12 cellular contexts compared by ENCODE assay signal in the genomic region with DNA sequence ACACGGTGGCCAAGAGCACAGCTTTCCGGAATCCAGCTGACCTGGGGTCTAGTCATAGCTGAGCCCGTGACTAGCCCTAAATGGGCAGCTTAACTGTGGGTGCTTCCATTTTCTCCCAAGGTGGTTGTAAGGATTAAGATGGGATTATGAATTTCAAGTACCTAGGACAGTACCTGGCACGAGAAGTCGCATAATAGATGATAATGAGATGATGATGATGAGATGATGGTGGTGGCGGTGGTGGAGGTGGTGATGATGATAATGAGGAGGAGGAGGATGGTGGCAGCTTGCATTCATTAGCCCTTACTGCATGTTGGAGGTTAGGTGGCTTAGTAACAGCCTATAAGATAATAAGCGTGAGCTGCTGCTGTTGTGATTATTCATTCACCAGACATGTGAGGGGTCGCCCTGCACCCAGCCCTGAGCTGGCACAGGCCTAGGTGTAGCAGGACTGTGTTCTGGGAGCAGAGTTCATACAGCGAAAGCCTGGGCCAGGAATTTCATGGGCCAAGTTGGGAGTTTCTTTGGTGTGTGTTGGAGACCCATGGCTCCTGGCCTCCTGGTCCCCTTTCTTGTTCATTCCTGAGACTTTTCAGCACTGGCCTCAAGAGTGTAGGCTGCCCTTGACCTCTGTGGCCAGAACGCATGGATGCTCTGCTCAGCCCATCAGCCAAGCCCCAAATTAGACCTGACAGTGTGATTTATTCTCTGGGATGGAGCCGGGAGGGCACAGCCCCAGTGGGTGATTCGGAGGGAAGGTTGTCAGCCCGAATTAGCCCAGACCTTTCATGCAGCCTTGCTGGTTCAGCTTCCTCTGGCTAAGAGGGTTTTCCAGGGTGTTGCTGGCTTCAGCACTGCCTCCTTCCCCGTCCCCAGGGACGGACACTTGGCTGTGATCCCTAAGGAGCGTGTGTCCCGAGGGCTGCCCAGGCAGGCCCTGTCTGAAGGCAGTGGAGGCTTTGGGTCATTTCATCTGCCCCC.
DNase-seq lines count a peak whose midpoint lies in the region; ATAC-seq and TF ChIP-seq lines count a peak whose summit lies in the region.
"Had no signal": no experiment of that assay in that cellular context is flagged by ENCODE, and none has a peak within 500 bp of the region (broad histone marks: within the 10 kb centered on the region; RNA-seq: fewer than 3 reads in every experiment).

No MANE protein-coding gene starts in this region.

- 63% methylated on average over 17 of the region's 17 CpGs for WGBS in mesenchymal stem cell

- H3K27ac ChIP-seq in mesenchymal stem cell (ENCODE audit: low read length, poor library complexity, severe bottlenecking) (peak overlapping the region; percentile 99), uterus (no peak overlapping the region)
- H3K27ac ChIP-seq: lower lobe of right lung had no signal

- peak overlapping the region; percentile 83 for H2BK5ac ChIP-seq in mesenchymal stem cell (ENCODE audit: low read depth, low read length, poor library complexity, severe bottlenecking)

- H3K27me3 Mint-ChIP-seq in activated B cell treated with CpG ODN at 0.5 μM for 24 hours, result no peaks in the 10 kb centered on the region
- no peaks in the 10 kb centered on the region for H3K27me3 Mint-ChIP-seq in activated CD4-positive, alpha-beta T cell treated with anti-CD3 and anti-CD28 coated beads, Interleukin-2, amount 10 ng/mL, durations not matched to agents 24 days and 14 days
- H3K27me3 Mint-ChIP-seq: activated CD4-positive, alpha-beta T cell treated with anti-CD3 and anti-CD28 coated beads, Interleukin-2, amount 10 ng/mL, durations not matched to agents 7 days and 5 days had no signal

- H2BK15ac ChIP-seq in mesenchymal stem cell (ENCODE audit: low read depth, poor library complexity, severe bottlenecking), result no peak overlapping the region

- peak overlapping the region; percentile 79 for H3K4me3 Mint-ChIP-seq in activated B cell treated with CpG ODN at 0.5 μM for 24 hours
- H3K4me3 Mint-ChIP-seq in activated CD4-positive, alpha-beta T cell treated with anti-CD3 and anti-CD28 coated beads, Interleukin-2, amount 10 ng/mL, durations not matched to agents 24 days and 14 days, result no peak overlapping the region
- H3K4me3 Mint-ChIP-seq: activated CD4-positive, alpha-beta T cell treated with anti-CD3 and anti-CD28 coated beads, Interleukin-2, amount 10 ng/mL, durations not matched to agents 7 days and 5 days had no signal

- CTCF ChIA-PET in activated B cell treated with CpG ODN at 0.5 μM for 24 hours (lab: Charles Lee), result interaction anchor here (1.4 to 4.7 kb wide), 5 partner anchors 8 to 131 kb away, joined by 6 to 43 read pairs (median 8); a partner anchor contains a TSS

- peak overlapping the region in 1 of 2 experiments; percentile 57 for H2BK12ac ChIP-seq in mesenchymal stem cell (ENCODE audit: low read length in 2 of 2)

- H3K18ac ChIP-seq in mesenchymal stem cell (ENCODE audit: low read depth in 1 of 2, low read length in 2 of 2), result peak overlapping the region in 1 of 2 experiments; percentile 69

- POLR2A ChIA-PET in activated B cell treated with CpG ODN at 0.5 μM for 24 hours (lab: Charles Lee), result interaction anchor here (0.5 to 9.6 kb wide), 12 partner anchors 11 to 1880 kb away, joined by 3 to 192 read pairs (median 8); a partner anchor contains a TSS

- H3K36me3 ChIP-seq in mesenchymal stem cell (ENCODE audit: control insufficient read depth in 1 of 2, insufficient read depth in 2 of 2, low read depth in 1 of 2, low read length in 2 of 2) (peaks cover 6 to 8% of the 10 kb centered on the region in 2 experiments), uterus (no peaks in the 10 kb centered on the region)

- peaks cover 7% of the 10 kb centered on the region for H3K79me1 ChIP-seq in mesenchymal stem cell (replicated peaks; ENCODE audit: low read length, poor library complexity, severe bottlenecking)

- H3K4me1 ChIP-seq in mesenchymal stem cell (ENCODE audit: control insufficient read depth, insufficient read depth, low read depth, low read length) (peaks cover 54% of the 10 kb centered on the region), uterus (peaks cover 3 to 11% of the 10 kb centered on the region in 2 donors)

- peaks cover 74% of the 10 kb centered on the region for H3K4me1 Mint-ChIP-seq in activated B cell treated with CpG ODN at 0.5 μM for 24 hours
- no peaks in the 10 kb centered on the region for H3K4me1 Mint-ChIP-seq in activated CD4-positive, alpha-beta T cell treated with anti-CD3 and anti-CD28 coated beads, Interleukin-2, amount 10 ng/mL, durations not matched to agents 24 days and 14 days
- H3K4me1 Mint-ChIP-seq: activated CD4-positive, alpha-beta T cell treated with anti-CD3 and anti-CD28 coated beads, Interleukin-2, amount 10 ng/mL, durations not matched to agents 7 days and 5 days had no signal

- no peak overlapping the region for H2BK120ac ChIP-seq in mesenchymal stem cell (ENCODE audit: low read depth, low read length)

- no peak overlapping the region for H4K8ac ChIP-seq in mesenchymal stem cell (ENCODE audit: low read length)

- TF ChIP-seq CTCF in activated B cell treated with CpG ODN at 0.5 μM for 24 hours (IDR thresholded peaks at IDR 0.05) (no peak), uterus (IDR thresholded peaks at IDR 0.05) (no peak)

- H2AFZ ChIP-seq in mesenchymal stem cell (ENCODE audit: low read depth, low read length), result no peak overlapping the region

- peak overlapping the region; percentile 83 for H2AK5ac ChIP-seq in mesenchymal stem cell (ENCODE audit: low read length, severe bottlenecking)

- peak overlapping the region; percentile 98 for H3K27ac Mint-ChIP-seq in activated B cell treated with CpG ODN at 0.5 μM for 24 hours
- H3K27ac Mint-ChIP-seq in activated CD4-positive, alpha-beta T cell treated with anti-CD3 and anti-CD28 coated beads, Interleukin-2, amount 10 ng/mL, durations not matched to agents 24 days and 14 days, result no peak overlapping the region

- peaks cover 4% of the 10 kb centered on the region for H3K9me3 Mint-ChIP-seq in activated B cell treated with CpG ODN at 0.5 μM for 24 hours
- no peaks in the 10 kb centered on the region for H3K9me3 Mint-ChIP-seq in activated CD4-positive, alpha-beta T cell treated with anti-CD3 and anti-CD28 coated beads, Interleukin-2, amount 10 ng/mL, durations not matched to agents 24 days and 14 days
- H3K9me3 Mint-ChIP-seq: activated CD4-positive, alpha-beta T cell treated with anti-CD3 and anti-CD28 coated beads, Interleukin-2, amount 10 ng/mL, durations not matched to agents 7 days and 5 days had no signal

- H3K14ac ChIP-seq in mesenchymal stem cell (ENCODE audit: low read length in 2 of 2), result peak overlapping the region in 1 of 2 experiments; percentile 18

- H3K4me2 ChIP-seq in mesenchymal stem cell (ENCODE audit: low read length, poor library complexity, severe bottlenecking), result no peak overlapping the region

- TF ChIP-seq POLR2A in uterus (IDR thresholded peaks at IDR 0.05), result no peak

- peaks cover 33% of the 10 kb centered on the region for H3K36me3 Mint-ChIP-seq in activated B cell treated with CpG ODN at 0.5 μM for 24 hours (ENCODE audit: low read depth)
- peaks cover 2% of the 10 kb centered on the region for H3K36me3 Mint-ChIP-seq in activated CD4-positive, alpha-beta T cell treated with anti-CD3 and anti-CD28 coated beads, Interleukin-2, amount 10 ng/mL, durations not matched to agents 24 days and 14 days (ENCODE audit: low read depth)

- ATAC-seq in activated B cell treated with CpG ODN at 0.5 μM for 24 hours (ENCODE audit: low read depth) (no peak), HG02870 (IDR thresholded peaks at IDR 0.05; ENCODE audit: unreplicated experiment) (no peak)
- ATAC-seq: lower lobe of right lung had no signal

- peak; percentile 40 for DNase-seq in AG08395 (ENCODE audit: low spot score)
- DNase-seq in HS-27A (ENCODE audit: low read depth), result peak; percentile 58
- DNase-seq in activated B cell treated with CpG ODN at 0.5 μM for 24 hours, result no peak
- DNase-seq in mesenchymal stem cell, result peak; percentile 47
- DNase-seq in uterus, result no peak
- DNase-seq in activated effector memory CD4-positive, alpha-beta T cell treated with anti-CD3 and anti-CD28 coated beads, Interleukin-2, amount 50 U/mL, for 16 hours, result no peak
- no peak for DNase-seq in activated CD4-positive, alpha-beta T cell treated with anti-CD3 and anti-CD28 coated beads, Interleukin-2, amount 10 ng/mL, durations not matched to agents 24 days and 14 days
- DNase-seq: activated CD4-positive, alpha-beta T cell treated with anti-CD3 and anti-CD28 coated beads, Interleukin-2, amount 10 ng/mL, durations not matched to agents 7 days and 5 days; lower lobe of right lung; NCI-H1436; stimulated activated CD4-positive, alpha-beta T cell treated with anti-CD3 and anti-CD28 coated beads, Interleukin-12 subunit alpha, Interleukin-12 subunit beta, amount 100 ng/mL, for 4 hours had no signal

- no peak overlapping the region for H3K4ac ChIP-seq in mesenchymal stem cell (ENCODE audit: low read depth in 1 of 2, low read length in 2 of 2)

- H3K4me3 ChIP-seq in mesenchymal stem cell (ENCODE audit: insufficient read depth in 1 of 2, low read depth in 1 of 2, low read length in 2 of 2) (peak overlapping the region in 1 of 2 experiments; percentile 15), uterus (no peak overlapping the region)
- H3K4me3 ChIP-seq: lower lobe of right lung had no signal

- H3K27me3 ChIP-seq in mesenchymal stem cell (ENCODE audit: control insufficient read depth in 1 of 2, insufficient read depth in 1 of 2, low read length in 2 of 2), result no peaks in the 10 kb centered on the region
- H3K27me3 ChIP-seq in uterus, result no peaks in the 10 kb centered on the region

- intact Hi-C loops in activated B cell treated with CpG ODN at 0.5 μM for 24 hours (cut with micrococcal nuclease) (no loop called here), uterus (cut with DNase I; ENCODE audit: low total_unique reads) (no loop called here)
- intact Hi-C loops in activated CD4-positive, alpha-beta T cell treated with anti-CD3 and anti-CD28 coated beads, Interleukin-2, amount 10 ng/mL, durations not matched to agents 24 days and 14 days (cut with micrococcal nuclease), result no loop called here

- peak overlapping the region; percentile 40 for H3K9ac ChIP-seq in mesenchymal stem cell (ENCODE audit: low read length)

- H4K91ac ChIP-seq in mesenchymal stem cell (ENCODE audit: low read length), result peak overlapping the region; percentile 5

- H3K9me3 ChIP-seq in mesenchymal stem cell (ENCODE audit: control insufficient read depth, low read length) (peaks cover 4% of the 10 kb centered on the region), uterus (no peaks in the 10 kb centered on the region)
- H3K9me3 ChIP-seq: lower lobe of right lung had no signal

- no peak overlapping the region for H3K23ac ChIP-seq in mesenchymal stem cell (ENCODE audit: low read length in 2 of 2)

Comparison
In these comparisons a context has a peak if more than half of its experiments do, and no peak if none do; other contexts are left out.
1. DNase-seq: peak in AG08395 (single experiment), HS-27A (single experiment) and mesenchymal stem cell (single experiment); none in activated B cell treated with CpG ODN at 0.5 μM for 24 hours (single experiment), uterus (0 of 2), activated effector memory CD4-positive, alpha-beta T cell treated with anti-CD3 and anti-CD28 coated beads, Interleukin-2, amount 50 U/mL, for 16 hours (single experiment) and activated CD4-positive, alpha-beta T cell treated with anti-CD3 and anti-CD28 coated beads, Interleukin-2, amount 10 ng/mL, durations not matched to agents 24 days and 14 days (single experiment).